Comparison of ENCODE assay signal across 1 cellular context in genomic region chr1:2003564-2004131, GRCh38.
A peak's percentile ranks its signal among the peaks of the same experiment; 100 is the strongest.
TF ChIP-seq lines count a peak whose summit lies in the region.

Gene CFAP74 (minus strand): TSS chr1:2003786. CDS start chr1:1990956, 12,830 bp downstream.

TF ChIP-seq in H1, 55 proteins besides CTCF, POLR2A, EP300 and RAD21 (continued from another document):
- TF ChIP-seq JUND (IDR thresholded peaks at IDR 0.05; ENCODE audit: low read length) = peak; percentile 99
- TF ChIP-seq POLR2AphosphoS5 (IDR thresholded peaks at IDR 0.05; ENCODE audit: low read depth, low read length) = no peak
- TF ChIP-seq MAX (IDR thresholded peaks at IDR 0.05) = peak; percentile 56
